ENCODE assay signal across 9 cellular contexts in genomic region chr7:124764071-124764846, GRCh38. TPM values are rescaled to one million over a fixed set of nuclear protein-coding genes. Genes with fewer than 3 reads are reported as not detected.
DNase-seq lines count a peak whose midpoint lies in the region; ATAC-seq and TF ChIP-seq lines count a peak whose summit lies in the region.
"Had no signal": no experiment of that assay in that cellular context is flagged by ENCODE, and none has a peak within 500 bp of the region (broad histone marks: within the 10 kb centered on the region; RNA-seq: fewer than 3 reads in every experiment).

No MANE protein-coding gene starts in this region.

- peaks cover 23% of the 10 kb centered on the region for H3K23me2 ChIP-seq in H9 (ENCODE audit: insufficient read length, low read depth, low read length, poor library complexity, severe bottlenecking)

- H3K27ac ChIP-seq in H9 (ENCODE audit: insufficient read length, low read depth, low read length) = no peak overlapping the region
- no peak overlapping the region for H3K27ac ChIP-seq in iPS-18a (ENCODE audit: low read length)
- peak overlapping the region in 3 of 21 experiments; percentile 6 to 79 (median 57) for H3K27ac ChIP-seq in skin epidermis

- no peak overlapping the region; the same call in 1 of the 2 replicates for H3K14ac ChIP-seq in H9 (ENCODE audit: insufficient read depth, low read length)

- no peak overlapping the region for H2BK15ac ChIP-seq in H9 (ENCODE audit: low read depth, low read length)

- peaks cover 15 to 24% of the 10 kb centered on the region in 2 experiments for H3K4me1 Mint-ChIP-seq in H9
- peaks cover 15% of the 10 kb centered on the region for H3K4me1 Mint-ChIP-seq in activated naive CD8-positive, alpha-beta T cell (ENCODE audit: low read depth)

- H3K4me3 ChIP-seq in iPS-18a (ENCODE audit: low read length) = peak overlapping the region; percentile 69
- peak overlapping the region; percentile 31 to 59 (median 37) for H3K4me3 ChIP-seq in skin epidermis
- H3K4me3 ChIP-seq: mucosa of descending colon had no signal

- WGBS in H9 (ENCODE audit: extremely low coverage, insufficient read length, low lambda C conversion rate) = no CpG with 5 or more reads among the region's 48 CpGs

- H3K18ac ChIP-seq in H9 (ENCODE audit: insufficient read length, low read depth, low read length) = no peak overlapping the region

- H3K4ac ChIP-seq in H9 (ENCODE audit: low read depth, low read length) = no peak overlapping the region

- peak overlapping the region in 1 of 3 experiments; percentile 79; a peak in 1 of 7 replicates for H3K27ac Mint-ChIP-seq in H9
- no peak overlapping the region for H3K27ac Mint-ChIP-seq in activated naive CD8-positive, alpha-beta T cell

- peaks cover 0 to 3% of the 10 kb centered on the region in 2 experiments; a peak in 2 of 5 replicates for H3K9me3 Mint-ChIP-seq in H9
- no peaks in the 10 kb centered on the region for H3K9me3 Mint-ChIP-seq in activated naive CD8-positive, alpha-beta T cell (ENCODE audit: low read depth)

- no peak for ATAC-seq in GM18511 (IDR thresholded peaks at IDR 0.05; ENCODE audit: unreplicated experiment)

- no peak overlapping the region for H3K56ac ChIP-seq in H9 (ENCODE audit: insufficient read length, low read depth, low read length)

- no peaks in the 10 kb centered on the region for H3K9me3 ChIP-seq in H9 (ENCODE audit: control insufficient read depth, low read depth, low read length)
- H3K9me3 ChIP-seq in iPS-18a (ENCODE audit: control insufficient read depth, low read depth, low read length) = no peaks in the 10 kb centered on the region
- H3K9me3 ChIP-seq: mucosa of descending colon had no signal

- no peak overlapping the region for H3T11ph ChIP-seq in H9 (ENCODE audit: low read length)

- H3K4me3 Mint-ChIP-seq in H9 = peak overlapping the region; percentile 82 to 90
- H3K4me3 Mint-ChIP-seq in activated naive CD8-positive, alpha-beta T cell = peak overlapping the region; percentile 85

- H3K79me1 ChIP-seq in H9 (ENCODE audit: insufficient read depth, low read depth, low read length, poor library complexity, severe bottlenecking) = no peaks in the 10 kb centered on the region

- DNase-seq in H9 (no peak), mesenteric fat pad (ENCODE audit: low spot score) (no peak)
- DNase-seq in activated effector memory CD4-positive, alpha-beta T cell treated with anti-CD3 and anti-CD28 coated beads, Interleukin-2, amount 50 U/mL, for 16 hours = no peak
- no peak for DNase-seq in activated CD4-positive, alpha-beta T cell treated with anti-CD3 and anti-CD28 coated beads for 1 hour

- no peak overlapping the region for H2BK12ac ChIP-seq in H9 (ENCODE audit: insufficient read length, low read depth, low read length)

- H3K27me3 Mint-ChIP-seq in H9 (ENCODE audit: low read depth) = peaks cover 33% of the 10 kb centered on the region
- peaks cover 37% of the 10 kb centered on the region for H3K27me3 Mint-ChIP-seq in activated naive CD8-positive, alpha-beta T cell

- H4K5ac ChIP-seq in H9 (ENCODE audit: insufficient read length, low read depth, low read length) = no peak overlapping the region

- peak overlapping the region; percentile 72 for H3K4me2 ChIP-seq in H9 (ENCODE audit: insufficient read depth, insufficient read length, low read length)

- no peak overlapping the region for H2BK20ac ChIP-seq in H9 (ENCODE audit: low read depth, low read length, poor library complexity, severe bottlenecking)

- H4K20me1 ChIP-seq in H9 (ENCODE audit: control insufficient read depth, insufficient read depth, insufficient read length) = no peaks in the 10 kb centered on the region

- H2BK120ac ChIP-seq in H9 (ENCODE audit: low read depth, low read length, poor library complexity, severe bottlenecking) = no peak overlapping the region

- H3K27me3 ChIP-seq in H9 (ENCODE audit: insufficient read depth, low read length) (peaks cover 5% of the 10 kb centered on the region; the same call in 1 of the 2 replicates), iPS-18a (ENCODE audit: control insufficient read depth, insufficient read depth, low read length) (peaks cover 30% of the 10 kb centered on the region)

- H4K8ac ChIP-seq in H9 (replicated peaks; ENCODE audit: insufficient read length, low read depth, low read length) = no peak overlapping the region

- H3K4me1 ChIP-seq in H9 (ENCODE audit: insufficient read depth, low read length) (no peaks in the 10 kb centered on the region), iPS-18a (ENCODE audit: control insufficient read depth, low read depth, low read length) (peaks cover 4% of the 10 kb centered on the region)

- no peaks in the 10 kb centered on the region for H3K79me2 ChIP-seq in H9 (ENCODE audit: insufficient read depth, low read length)

- no peak overlapping the region for H2BK5ac ChIP-seq in H9 (ENCODE audit: insufficient read length, low read length)

- peaks cover 0 to 8% (median 3%) of the 10 kb centered on the region in 3 experiments; a peak in 2 of 7 replicates for H3K36me3 Mint-ChIP-seq in H9 (ENCODE audit: insufficient read depth in 1 of 3, low read depth in 3 of 3)
- no peaks in the 10 kb centered on the region for H3K36me3 Mint-ChIP-seq in activated naive CD8-positive, alpha-beta T cell

- H2AK5ac ChIP-seq in H9 (ENCODE audit: insufficient read length, low read length) = no peak overlapping the region

- H3K9ac ChIP-seq in H9 (ENCODE audit: extremely low read depth, insufficient read length, low read length) (no peak overlapping the region), iPS-18a (ENCODE audit: low read length) (no peak overlapping the region)

- H3K36me3 ChIP-seq in iPS-18a (ENCODE audit: control insufficient read depth, low read depth, low read length) = no peaks in the 10 kb centered on the region

- H4K91ac ChIP-seq in H9 (ENCODE audit: insufficient read length, low read depth, low read length) = no peak overlapping the region

- H2AFZ ChIP-seq in H9 (ENCODE audit: low read length) = no peak overlapping the region

- no peak overlapping the region for H3K23ac ChIP-seq in H9 (ENCODE audit: insufficient read length, low read depth, low read length)

- TF ChIP-seq CTCF in H9 (conservative IDR thresholded peaks at IDR 0.05) = no peak

RNA-seq across cellular contexts. Expression of gene GPR37, which starts 1.3 kb away (rescaled TPM):
- 1.6 and 1.8 TPM in 2 replicates for total RNA-seq in H9 (2021)
- not detected for total RNA-seq in mesenteric fat pad
